Comparison of ENCODE assay signal across 24 cellular contexts in genomic region chr5:68200288-68200687, GRCh38.
"Had no signal": no experiment of that assay in that cellular context is flagged by ENCODE, and none has a peak within 500 bp of the region (broad histone marks: within the 10 kb centered on the region; RNA-seq: fewer than 3 reads in every experiment).

No MANE protein-coding gene starts in this region.

- ATAC-seq: activated CD4-positive, CD25-positive, alpha-beta regulatory T cell treated with anti-CD3 and anti-CD28 coated beads, Interleukin-2, amount 50 U/mL, for 24 hours; gastrocnemius medialis; natural killer cell had no signal

- H3K4me1 Mint-ChIP-seq: activated CD4-positive, alpha-beta T cell treated with anti-CD3 and anti-CD28 coated beads, Interleukin-2, amount 10 ng/mL, durations not matched to agents 24 days and 14 days; endodermal cell; natural killer cell had no signal

- H3K4me2 ChIP-seq: smooth muscle cell had no signal

- H3K4me3 ChIP-seq: esophagus squamous epithelium, gastrocnemius medialis, left ventricle myocardium inferior, sigmoid colon, smooth muscle cell, thyroid gland had no signal

- H3K4me3 Mint-ChIP-seq: activated CD4-positive, alpha-beta memory T cell treated with anti-CD3 and anti-CD28 coated beads, Interleukin-2, amount 10 ng/mL, durations not matched to agents 7 days and 5 days; activated CD4-positive, alpha-beta T cell treated with anti-CD3 and anti-CD28 coated beads, Interleukin-2, amount 10 ng/mL, durations not matched to agents 24 days and 14 days; endodermal cell; mesothelial cell of epicardium; natural killer cell had no signal

- H3K27ac Mint-ChIP-seq: activated CD4-positive, alpha-beta memory T cell treated with anti-CD3 and anti-CD28 coated beads, Interleukin-2, amount 10 ng/mL, durations not matched to agents 7 days and 5 days; activated CD4-positive, alpha-beta T cell treated with anti-CD3 and anti-CD28 coated beads, Interleukin-2, amount 10 ng/mL, durations not matched to agents 24 days and 14 days; activated T-helper 2 cell treated with anti-CD3 and anti-CD28 coated beads, Interferon-gamma antibody, Interleukin-2, Interleukin-4, amounts not matched to agents 10 μg/mL and 5 μg/mL and 100 μg/mL, durations not matched to agents 14 hours and 24 hours and 36 hours; endodermal cell; mesothelial cell of epicardium; natural killer cell; progenitor cell of endocrine pancreas had no signal

- H3K27me3 ChIP-seq: esophagus squamous epithelium, gastrocnemius medialis, sigmoid colon, thyroid gland had no signal

- H3K27me3 Mint-ChIP-seq: progenitor cell of endocrine pancreas had no signal

- DNase-seq: activated CD4-positive, alpha-beta memory T cell treated with anti-CD3 and anti-CD28 coated beads, Interleukin-2, amount 10 ng/mL, durations not matched to agents 7 days and 5 days; activated CD4-positive, alpha-beta T cell treated with anti-CD3 and anti-CD28 coated beads, Interleukin-2, amount 10 ng/mL, durations not matched to agents 24 days and 14 days; activated naive CD4-positive, alpha-beta T cell treated with Interleukin-2 at 50 U/mL for 16 hours; cerebellar nuclear complex; cortex of kidney; endodermal cell; esophagus squamous epithelium; gastrocnemius medialis; head of caudate nucleus; hypothalamus; left ventricle myocardium inferior; natural killer cell; retina; sigmoid colon; stimulated activated CD4-positive, alpha-beta T cell treated with anti-CD3 and anti-CD28 coated beads, Interleukin-2, amount 100 ng/mL, for 48 hours; stimulated activated CD8-positive, alpha-beta memory T cell treated with anti-CD3 and anti-CD28 coated beads, Interleukin-4, amount 100 ng/mL, for 48 hours; stimulated activated naive CD4-positive, alpha-beta T cell; substantia nigra; thyroid gland had no signal

- H3K36me3 ChIP-seq: esophagus squamous epithelium, gastrocnemius medialis, left ventricle myocardium inferior, sigmoid colon, thyroid gland had no signal

- H3K9me3 Mint-ChIP-seq: activated CD4-positive, alpha-beta memory T cell treated with anti-CD3 and anti-CD28 coated beads, Interleukin-2, amount 10 ng/mL, durations not matched to agents 7 days and 5 days; activated CD4-positive, alpha-beta T cell treated with anti-CD3 and anti-CD28 coated beads, Interleukin-2, amount 10 ng/mL, durations not matched to agents 24 days and 14 days; activated T-helper 2 cell treated with anti-CD3 and anti-CD28 coated beads, Interferon-gamma antibody, Interleukin-2, Interleukin-4, amounts not matched to agents 10 μg/mL and 5 μg/mL and 100 μg/mL, durations not matched to agents 14 hours and 24 hours and 36 hours; endodermal cell; mesothelial cell of epicardium; natural killer cell had no signal

- H3K4me1 ChIP-seq: gastrocnemius medialis, left ventricle myocardium inferior, sigmoid colon, thyroid gland had no signal

- H3K27ac ChIP-seq: esophagus squamous epithelium, gastrocnemius medialis, left ventricle myocardium inferior, sigmoid colon, thyroid gland had no signal

- H3K36me3 Mint-ChIP-seq: mesothelial cell of epicardium, natural killer cell had no signal
